In genomic region chr20:19022791-19023448, GRCh38 we compare ENCODE assay signal across 19 cellular contexts.
DNase-seq lines count a peak whose midpoint lies in the region.
"Had no signal": no experiment of that assay in that cellular context is flagged by ENCODE, and none has a peak within 500 bp of the region (broad histone marks: within the 10 kb centered on the region; RNA-seq: fewer than 3 reads in every experiment).

No MANE protein-coding gene starts in this region.

- POLR2A ChIA-PET in activated CD4-positive, alpha-beta memory T cell treated with anti-CD3 and anti-CD28 coated beads, Interleukin-2, amount 10 ng/mL, durations not matched to agents 7 days and 5 days (lab: Charles Lee): no interaction called here
- POLR2A ChIA-PET in activated CD4-positive, alpha-beta memory T cell treated with anti-CD3 and anti-CD28 coated beads for 36 hours (lab: Charles Lee): no interaction called here

- H3K36me3 Mint-ChIP-seq in activated CD4-positive, alpha-beta memory T cell treated with anti-CD3 and anti-CD28 coated beads, Interleukin-2, amount 10 ng/mL, durations not matched to agents 7 days and 5 days (ENCODE audit: low read depth): no peaks in the 10 kb centered on the region
- H3K36me3 Mint-ChIP-seq in activated CD4-positive, alpha-beta memory T cell treated with anti-CD3 and anti-CD28 coated beads for 36 hours: no peaks in the 10 kb centered on the region

- H3K4me3 Mint-ChIP-seq in activated CD4-positive, alpha-beta memory T cell treated with anti-CD3 and anti-CD28 coated beads, Interleukin-2, amount 10 ng/mL, durations not matched to agents 7 days and 5 days: no peak overlapping the region
- no peak overlapping the region for H3K4me3 Mint-ChIP-seq in activated CD4-positive, alpha-beta memory T cell treated with anti-CD3 and anti-CD28 coated beads for 36 hours

- no peak overlapping the region for H3K27ac Mint-ChIP-seq in activated CD4-positive, alpha-beta memory T cell treated with anti-CD3 and anti-CD28 coated beads, Interleukin-2, amount 10 ng/mL, durations not matched to agents 7 days and 5 days
- H3K27ac Mint-ChIP-seq in activated CD4-positive, alpha-beta memory T cell treated with anti-CD3 and anti-CD28 coated beads for 36 hours: no peak overlapping the region

- H3K9me3 Mint-ChIP-seq in activated CD4-positive, alpha-beta memory T cell treated with anti-CD3 and anti-CD28 coated beads, Interleukin-2, amount 10 ng/mL, durations not matched to agents 7 days and 5 days: no peaks in the 10 kb centered on the region
- H3K9me3 Mint-ChIP-seq in activated CD4-positive, alpha-beta memory T cell treated with anti-CD3 and anti-CD28 coated beads for 36 hours: no peaks in the 10 kb centered on the region

- intact Hi-C loops in activated CD4-positive, alpha-beta memory T cell treated with anti-CD3 and anti-CD28 coated beads for 36 hours (cut with micrococcal nuclease): no loop called here

- H3K4me1 Mint-ChIP-seq in activated CD4-positive, alpha-beta memory T cell treated with anti-CD3 and anti-CD28 coated beads, Interleukin-2, amount 10 ng/mL, durations not matched to agents 7 days and 5 days: no peaks in the 10 kb centered on the region
- no peaks in the 10 kb centered on the region for H3K4me1 Mint-ChIP-seq in activated CD4-positive, alpha-beta memory T cell treated with anti-CD3 and anti-CD28 coated beads for 36 hours (ENCODE audit: low read depth)

- CTCF ChIA-PET in activated CD4-positive, alpha-beta memory T cell treated with anti-CD3 and anti-CD28 coated beads, Interleukin-2, amount 10 ng/mL, durations not matched to agents 7 days and 5 days (lab: Charles Lee): interaction anchor here (0.8 kb wide), 1 partner anchor 172 kb away, joined by 3 read pairs; no protein-coding TSS in a partner anchor
- CTCF ChIA-PET in activated CD4-positive, alpha-beta memory T cell treated with anti-CD3 and anti-CD28 coated beads for 36 hours (lab: Charles Lee): no interaction called here

- DNase-seq in NCI-H1417 (lab: John Stamatoyannopoulos, UW): peak in 2 of 3 experiments; percentile 10 to 33
- no peak for DNase-seq in NCI-H1417 treated with DMSO at 0.1 percent for 48 hours (lab: John Stamatoyannopoulos, UW)
- DNase-seq in activated CD4-positive, alpha-beta memory T cell treated with anti-CD3 and anti-CD28 coated beads, Interleukin-2, amount 10 ng/mL, durations not matched to agents 7 days and 5 days: peak; percentile 6
- DNase-seq in activated CD4-positive, alpha-beta memory T cell treated with anti-CD3 and anti-CD28 coated beads for 36 hours: no peak
- DNase-seq in germinal center (ENCODE audit: low spot score): peak; percentile 66
- peak; percentile 28 for DNase-seq in ureter (ENCODE audit: low spot score)
- no peak for DNase-seq in SW480 (ENCODE audit: low spot score)
- no peak for DNase-seq in HUDEP-2 (lab: John Stamatoyannopoulos, UW; ENCODE audit: unreplicated experiment in 76 of 76)
- DNase-seq: 8988T, ACHN, BE2C, Calu3, Kasumi-1, NCI-H1105, NCI-H2029, NCI-H446 treated with DMSO at 0.1 percent for 48 hours, PC-3, SK-N-SH, SW 1271 had no signal

- H3K27me3 Mint-ChIP-seq in activated CD4-positive, alpha-beta memory T cell treated with anti-CD3 and anti-CD28 coated beads, Interleukin-2, amount 10 ng/mL, durations not matched to agents 7 days and 5 days: no peaks in the 10 kb centered on the region
- H3K27me3 Mint-ChIP-seq in activated CD4-positive, alpha-beta memory T cell treated with anti-CD3 and anti-CD28 coated beads for 36 hours: no peaks in the 10 kb centered on the region

Comparison
In these comparisons a context has a peak if more than half of its experiments do, and no peak if none do; other contexts are left out.
1. DNase-seq: peak in NCI-H1417 (2 of 3), activated CD4-positive, alpha-beta memory T cell treated with anti-CD3 and anti-CD28 coated beads, Interleukin-2, amount 10 ng/mL, durations not matched to agents 7 days and 5 days (single experiment), germinal center (single experiment) and ureter (single experiment); none in NCI-H1417 treated with DMSO at 0.1 percent for 48 hours (single experiment), activated CD4-positive, alpha-beta memory T cell treated with anti-CD3 and anti-CD28 coated beads for 36 hours (single experiment), SW480 (single experiment) and HUDEP-2 (0 of 76).